ENCODE assay signal across 11 cellular contexts in the genomic region with DNA sequence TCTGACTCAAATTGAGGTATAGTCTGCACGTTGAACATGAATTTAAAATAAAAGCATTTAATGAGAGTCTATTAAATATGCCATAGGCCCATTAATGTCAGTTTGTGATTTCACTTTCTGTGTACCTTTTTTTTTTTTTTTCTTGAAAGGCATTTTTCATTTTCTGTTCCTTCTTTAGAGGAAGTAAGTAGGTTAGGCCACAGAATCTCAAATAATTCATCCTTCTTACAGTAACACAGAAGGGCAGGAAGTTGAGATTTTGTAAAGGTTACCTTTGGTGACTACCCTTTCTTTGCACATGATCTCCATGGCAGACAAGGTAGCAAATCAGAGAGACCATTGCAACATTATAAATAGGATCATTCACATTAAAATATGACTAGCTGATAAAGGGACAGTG. TPM values are rescaled to one million over a fixed set of nuclear protein-coding genes. Genes with fewer than 3 reads are reported as not detected.
DNase-seq lines count a peak whose midpoint lies in the region; ATAC-seq, FAIRE-seq and TF ChIP-seq lines count a peak whose summit lies in the region.
"Had no signal": no experiment of that assay in that cellular context is flagged by ENCODE, and none has a peak within 500 bp of the region (broad histone marks: within the 10 kb centered on the region; RNA-seq: fewer than 3 reads in every experiment).

No MANE protein-coding gene starts in this region.

- no peaks in the 10 kb centered on the region; the same call in 1 of the 2 replicates for H3K36me3 ChIP-seq in KMS-11 (ENCODE audit: insufficient read depth)
- H3K36me3 ChIP-seq in hepatocyte (replicated peaks; ENCODE audit: insufficient read depth, low read depth), result no peaks in the 10 kb centered on the region

- no peak for TF ChIP-seq CTCF in KMS-11 (conservative IDR thresholded peaks at IDR 0.05; ENCODE audit: low read depth, low read length)
- no peak for TF ChIP-seq CTCF in hepatocyte (IDR thresholded peaks at IDR 0.05; ENCODE audit: poor library complexity)

- WGBS in hepatocyte (ENCODE audit: low lambda C conversion rate, missing lambda C conversion rate), result 73% methylated on average over 1 of the region's 1 CpG

- no peaks in the 10 kb centered on the region for H3K27me3 Mint-ChIP-seq in activated T-cell treated with anti-CD3 and anti-CD28 coated beads, Interleukin-2, amount 50 U/mL, for 24 hours

- H3K79me2 ChIP-seq in KMS-11 (ENCODE audit: insufficient read depth, low read depth) (no peaks in the 10 kb centered on the region), hepatocyte (peaks cover 47% of the 10 kb centered on the region)

- H3K4me3 Mint-ChIP-seq in activated T-cell treated with anti-CD3 and anti-CD28 coated beads, Interleukin-2, amount 50 U/mL, for 24 hours, result no peak overlapping the region
- peak overlapping the region; percentile 29 for H3K4me3 Mint-ChIP-seq in stimulated activated effector memory CD8-positive, alpha-beta T cell treated with anti-CD3 and anti-CD28 coated beads, Interleukin-12 subunit alpha, Interleukin-12 subunit beta, amount 100 ng/mL, for 72 hours
- H3K4me3 Mint-ChIP-seq: nephron had no signal

- H3K4me2 ChIP-seq in KMS-11 (peak overlapping the region; percentile 91), hepatocyte (no peak overlapping the region)

- FAIRE-seq in urothelium cell line (lab: Jason Lieb, UNC), result no peak

- no peak for DNase-seq in activated T-cell treated with anti-CD3 and anti-CD28 coated beads, Interleukin-2, amount 50 U/mL, for 24 hours
- no peak for DNase-seq in activated T-cell treated with anti-CD3 and anti-CD28 coated beads, Interleukin-2, amount 50 U/mL, for 48 hours
- no peak for DNase-seq in stimulated activated effector memory CD8-positive, alpha-beta T cell treated with anti-CD3 and anti-CD28 coated beads, Interleukin-12 subunit alpha, Interleukin-12 subunit beta, amount 100 ng/mL, for 72 hours (ENCODE audit: low spot score in 2 of 2)
- DNase-seq in COLO829 (ENCODE audit: low spot score) (no peak), hepatocyte (ENCODE audit: low spot score) (no peak), urothelium cell line (ENCODE audit: low spot score) (no peak)
- DNase-seq: foreskin melanocyte, NCI-H1105 had no signal

- peaks cover 29% of the 10 kb centered on the region for H3K36me3 Mint-ChIP-seq in activated T-cell treated with anti-CD3 and anti-CD28 coated beads, Interleukin-2, amount 50 U/mL, for 24 hours (ENCODE audit: low read depth)
- peaks cover 8% of the 10 kb centered on the region for H3K36me3 Mint-ChIP-seq in stimulated activated effector memory CD8-positive, alpha-beta T cell treated with anti-CD3 and anti-CD28 coated beads, Interleukin-12 subunit alpha, Interleukin-12 subunit beta, amount 100 ng/mL, for 72 hours

- H4K20me1 ChIP-seq in KMS-11 (ENCODE audit: insufficient read depth), result no peaks in the 10 kb centered on the region
- H4K20me1 ChIP-seq in hepatocyte (ENCODE audit: insufficient read depth, poor library complexity, severe bottlenecking), result no peaks in the 10 kb centered on the region

- no peaks in the 10 kb centered on the region for H3K9me3 ChIP-seq in hepatocyte (ENCODE audit: low read depth)

- no peaks in the 10 kb centered on the region for H3K9me2 ChIP-seq in hepatocyte (replicated peaks; ENCODE audit: insufficient read depth)

- H3K9me3 Mint-ChIP-seq in activated T-cell treated with anti-CD3 and anti-CD28 coated beads, Interleukin-2, amount 50 U/mL, for 24 hours, result no peaks in the 10 kb centered on the region
- no peaks in the 10 kb centered on the region for H3K9me3 Mint-ChIP-seq in stimulated activated effector memory CD8-positive, alpha-beta T cell treated with anti-CD3 and anti-CD28 coated beads, Interleukin-12 subunit alpha, Interleukin-12 subunit beta, amount 100 ng/mL, for 72 hours
- H3K9me3 Mint-ChIP-seq: nephron had no signal

- H3K4me3 ChIP-seq in KMS-11 (IDR thresholded peaks at IDR 0.05; ENCODE audit: insufficient read depth, low read depth, low read length), result no peak overlapping the region
- no peak overlapping the region for H3K4me3 ChIP-seq in hepatocyte

- H3K27ac Mint-ChIP-seq in activated T-cell treated with anti-CD3 and anti-CD28 coated beads, Interleukin-2, amount 50 U/mL, for 24 hours, result peak overlapping the region; percentile 90
- H3K27ac Mint-ChIP-seq in stimulated activated effector memory CD8-positive, alpha-beta T cell treated with anti-CD3 and anti-CD28 coated beads, Interleukin-12 subunit alpha, Interleukin-12 subunit beta, amount 100 ng/mL, for 72 hours, result no peak overlapping the region
- H3K27ac Mint-ChIP-seq: nephron had no signal

- H2AFZ ChIP-seq in KMS-11 (ENCODE audit: low read depth) (no peak overlapping the region), hepatocyte (no peak overlapping the region)

- H3K27ac ChIP-seq in KMS-11 (peak overlapping the region; percentile 93), hepatocyte (no peak overlapping the region)

- peak; percentile 77 for ATAC-seq in HG02610 (IDR thresholded peaks at IDR 0.05; ENCODE audit: unreplicated experiment)
- peak; percentile 42 for ATAC-seq in stimulated activated effector memory CD8-positive, alpha-beta T cell treated with anti-CD3 and anti-CD28 coated beads, Interleukin-12 subunit alpha, Interleukin-12 subunit beta, amount 100 ng/mL, for 72 hours

- H3K4me1 ChIP-seq in KMS-11 (ENCODE audit: low read depth, poor library complexity, severe bottlenecking) (peaks cover 46% of the 10 kb centered on the region), hepatocyte (ENCODE audit: insufficient read depth) (no peaks in the 10 kb centered on the region)

- H3K27me3 ChIP-seq in KMS-11 (ENCODE audit: insufficient read depth, low read depth) (no peaks in the 10 kb centered on the region), hepatocyte (no peaks in the 10 kb centered on the region)

- no peak overlapping the region for H3K9ac ChIP-seq in KMS-11

- H3K4me1 Mint-ChIP-seq in activated T-cell treated with anti-CD3 and anti-CD28 coated beads, Interleukin-2, amount 50 U/mL, for 24 hours (ENCODE audit: low read depth), result peaks cover 76% of the 10 kb centered on the region
- H3K4me1 Mint-ChIP-seq in stimulated activated effector memory CD8-positive, alpha-beta T cell treated with anti-CD3 and anti-CD28 coated beads, Interleukin-12 subunit alpha, Interleukin-12 subunit beta, amount 100 ng/mL, for 72 hours, result peaks cover 57% of the 10 kb centered on the region
- H3K4me1 Mint-ChIP-seq: nephron had no signal

RNA-seq across cellular contexts. Expression of a gene that starts 9.6 kb away (rescaled TPM):
- total RNA-seq in hepatocyte, result 20.1 and 21.8 TPM in 2 replicates
- polyA plus RNA-seq in hepatocyte, result 5.3 and 7.8 TPM in 2 replicates
